1 cellular context compared by ENCODE assay signal in genomic region chr11:567629-568258, GRCh38.
TF ChIP-seq lines count a peak whose summit lies in the region.

No MANE protein-coding gene starts in this region.

TF ChIP-seq in HepG2, 621 proteins besides CTCF, POLR2A, EP300 and RAD21 (continued from another document and continues in another):
- TF ChIP-seq, protein P1, sequence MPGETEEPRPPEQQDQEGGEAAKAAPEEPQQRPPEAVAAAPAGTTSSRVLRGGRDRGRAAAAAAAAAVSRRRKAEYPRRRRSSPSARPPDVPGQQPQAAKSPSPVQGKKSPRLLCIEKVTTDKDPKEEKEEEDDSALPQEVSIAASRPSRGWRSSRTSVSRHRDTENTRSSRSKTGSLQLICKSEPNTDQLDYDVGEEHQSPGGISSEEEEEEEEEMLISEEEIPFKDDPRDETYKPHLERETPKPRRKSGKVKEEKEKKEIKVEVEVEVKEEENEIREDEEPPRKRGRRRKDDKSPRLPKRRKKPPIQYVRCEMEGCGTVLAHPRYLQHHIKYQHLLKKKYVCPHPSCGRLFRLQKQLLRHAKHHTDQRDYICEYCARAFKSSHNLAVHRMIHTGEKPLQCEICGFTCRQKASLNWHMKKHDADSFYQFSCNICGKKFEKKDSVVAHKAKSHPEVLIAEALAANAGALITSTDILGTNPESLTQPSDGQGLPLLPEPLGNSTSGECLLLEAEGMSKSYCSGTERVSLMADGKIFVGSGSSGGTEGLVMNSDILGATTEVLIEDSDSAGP (CRISPR knock-in tag; IDR thresholded peaks at IDR 0.05; ENCODE audit: borderline replicate concordance): peak; percentile 43; the same call in 1 of the 2 replicates
- TF ChIP-seq SRY (CRISPR knock-in tag; IDR thresholded peaks at IDR 0.05) (0 out of 2 replicates have a peak, but pooled peaks have one; percentile 17), PAX8 (CRISPR knock-in tag; IDR thresholded peaks at IDR 0.05; ENCODE audit: borderline replicate concordance) (no peak), SPEN (CRISPR knock-in tag; IDR thresholded peaks at IDR 0.05; ENCODE audit: low read depth) (no peak; the same call in 1 of the 2 replicates), STAT6 (CRISPR knock-in tag; IDR thresholded peaks at IDR 0.05; ENCODE audit: borderline replicate concordance) (no peak), JUND (CRISPR knock-in tag; IDR thresholded peaks at IDR 0.05) (no peak), HNRNPLL (IDR thresholded peaks at IDR 0.05; ENCODE audit: low read depth, low read length, poor library complexity, severe bottlenecking) (no peak), HIC2 (CRISPR knock-in tag; IDR thresholded peaks at IDR 0.05; ENCODE audit: low read depth) (no peak), FIP1L1 (IDR thresholded peaks at IDR 0.05; ENCODE audit: borderline replicate concordance, insufficient read depth, low read depth, low read length) (no peak), CBFB (CRISPR knock-in tag; IDR thresholded peaks at IDR 0.05) (0 out of 2 replicates have a peak, but pooled peaks have one; percentile 22), ATF7 (IDR thresholded peaks at IDR 0.05) (no peak), ATF7 (CRISPR knock-in tag; IDR thresholded peaks at IDR 0.05) (no peak), ELF3 (CRISPR knock-in tag; IDR thresholded peaks at IDR 0.05) (no peak), MBNL3 (CRISPR knock-in tag; conservative IDR thresholded peaks at IDR 0.05) (no peak), PRDM10 (CRISPR knock-in tag; IDR thresholded peaks at IDR 0.05; ENCODE audit: low read depth) (peak; percentile 51; the same call in 1 of the 2 replicates), MAFF (IDR thresholded peaks at IDR 0.05; ENCODE audit: low read depth, low read length) (no peak), NR3C1 (CRISPR knock-in tag; IDR thresholded peaks at IDR 0.05) (no peak), ZNF205 (CRISPR knock-in tag; IDR thresholded peaks at IDR 0.05) (no peak), ZNF792 (CRISPR knock-in tag; IDR thresholded peaks at IDR 0.05) (no peak), ZSCAN21 (CRISPR knock-in tag; IDR thresholded peaks at IDR 0.05; ENCODE audit: borderline replicate concordance) (0 out of 2 replicates have a peak, but pooled peaks have one; percentile 38), GTF3A (CRISPR knock-in tag; conservative IDR thresholded peaks at IDR 0.05) (no peak), HNF1B (CRISPR knock-in tag; IDR thresholded peaks at IDR 0.05) (no peak), ZBTB49 (CRISPR knock-in tag; IDR thresholded peaks at IDR 0.05; ENCODE audit: borderline replicate concordance) (no peak), PHF21A (CRISPR knock-in tag; IDR thresholded peaks at IDR 0.05) (no peak), STAT5B (CRISPR knock-in tag; IDR thresholded peaks at IDR 0.05) (no peak), HDAC2 (CRISPR knock-in tag; IDR thresholded peaks at IDR 0.05) (no peak)
- TF ChIP-seq, protein P2, sequence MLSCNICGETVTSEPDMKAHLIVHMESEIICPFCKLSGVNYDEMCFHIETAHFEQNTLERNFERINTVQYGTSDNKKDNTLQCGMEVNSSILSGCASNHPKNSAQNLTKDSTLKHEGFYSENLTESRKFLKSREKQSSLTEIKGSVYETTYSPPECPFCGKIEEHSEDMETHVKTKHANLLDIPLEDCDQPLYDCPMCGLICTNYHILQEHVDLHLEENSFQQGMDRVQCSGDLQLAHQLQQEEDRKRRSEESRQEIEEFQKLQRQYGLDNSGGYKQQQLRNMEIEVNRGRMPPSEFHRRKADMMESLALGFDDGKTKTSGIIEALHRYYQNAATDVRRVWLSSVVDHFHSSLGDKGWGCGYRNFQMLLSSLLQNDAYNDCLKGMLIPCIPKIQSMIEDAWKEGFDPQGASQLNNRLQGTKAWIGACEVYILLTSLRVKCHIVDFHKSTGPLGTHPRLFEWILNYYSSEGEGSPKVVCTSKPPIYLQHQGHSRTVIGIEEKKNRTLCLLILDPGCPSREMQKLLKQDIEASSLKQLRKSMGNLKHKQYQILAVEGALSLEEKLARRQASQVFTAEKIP (CRISPR knock-in tag; IDR thresholded peaks at IDR 0.05; ENCODE audit: borderline replicate concordance): no peak
- TF ChIP-seq, protein P3, sequence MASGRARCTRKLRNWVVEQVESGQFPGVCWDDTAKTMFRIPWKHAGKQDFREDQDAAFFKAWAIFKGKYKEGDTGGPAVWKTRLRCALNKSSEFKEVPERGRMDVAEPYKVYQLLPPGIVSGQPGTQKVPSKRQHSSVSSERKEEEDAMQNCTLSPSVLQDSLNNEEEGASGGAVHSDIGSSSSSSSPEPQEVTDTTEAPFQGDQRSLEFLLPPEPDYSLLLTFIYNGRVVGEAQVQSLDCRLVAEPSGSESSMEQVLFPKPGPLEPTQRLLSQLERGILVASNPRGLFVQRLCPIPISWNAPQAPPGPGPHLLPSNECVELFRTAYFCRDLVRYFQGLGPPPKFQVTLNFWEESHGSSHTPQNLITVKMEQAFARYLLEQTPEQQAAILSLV (CRISPR knock-in tag; IDR thresholded peaks at IDR 0.05; ENCODE audit: borderline replicate concordance): 0 out of 2 replicates have a peak, but pooled peaks have one; percentile 16
- TF ChIP-seq, protein P4, sequence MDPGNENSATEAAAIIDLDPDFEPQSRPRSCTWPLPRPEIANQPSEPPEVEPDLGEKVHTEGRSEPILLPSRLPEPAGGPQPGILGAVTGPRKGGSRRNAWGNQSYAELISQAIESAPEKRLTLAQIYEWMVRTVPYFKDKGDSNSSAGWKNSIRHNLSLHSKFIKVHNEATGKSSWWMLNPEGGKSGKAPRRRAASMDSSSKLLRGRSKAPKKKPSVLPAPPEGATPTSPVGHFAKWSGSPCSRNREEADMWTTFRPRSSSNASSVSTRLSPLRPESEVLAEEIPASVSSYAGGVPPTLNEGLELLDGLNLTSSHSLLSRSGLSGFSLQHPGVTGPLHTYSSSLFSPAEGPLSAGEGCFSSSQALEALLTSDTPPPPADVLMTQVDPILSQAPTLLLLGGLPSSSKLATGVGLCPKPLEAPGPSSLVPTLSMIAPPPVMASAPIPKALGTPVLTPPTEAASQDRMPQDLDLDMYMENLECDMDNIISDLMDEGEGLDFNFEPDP (CRISPR knock-in tag; conservative IDR thresholded peaks at IDR 0.05): no peak
- TF ChIP-seq, protein P5, sequence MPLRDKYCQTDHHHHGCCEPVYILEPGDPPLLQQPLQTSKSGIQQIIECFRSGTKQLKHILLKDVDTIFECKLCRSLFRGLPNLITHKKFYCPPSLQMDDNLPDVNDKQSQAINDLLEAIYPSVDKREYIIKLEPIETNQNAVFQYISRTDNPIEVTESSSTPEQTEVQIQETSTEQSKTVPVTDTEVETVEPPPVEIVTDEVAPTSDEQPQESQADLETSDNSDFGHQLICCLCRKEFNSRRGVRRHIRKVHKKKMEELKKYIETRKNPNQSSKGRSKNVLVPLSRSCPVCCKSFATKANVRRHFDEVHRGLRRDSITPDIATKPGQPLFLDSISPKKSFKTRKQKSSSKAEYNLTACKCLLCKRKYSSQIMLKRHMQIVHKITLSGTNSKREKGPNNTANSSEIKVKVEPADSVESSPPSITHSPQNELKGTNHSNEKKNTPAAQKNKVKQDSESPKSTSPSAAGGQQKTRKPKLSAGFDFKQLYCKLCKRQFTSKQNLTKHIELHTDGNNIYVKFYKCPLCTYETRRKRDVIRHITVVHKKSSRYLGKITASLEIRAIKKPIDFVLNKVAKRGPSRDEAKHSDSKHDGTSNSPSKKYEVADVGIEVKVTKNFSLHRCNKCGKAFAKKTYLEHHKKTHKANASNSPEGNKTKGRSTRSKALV (CRISPR knock-in tag; IDR thresholded peaks at IDR 0.05): no peak
